In the genomic region with DNA sequence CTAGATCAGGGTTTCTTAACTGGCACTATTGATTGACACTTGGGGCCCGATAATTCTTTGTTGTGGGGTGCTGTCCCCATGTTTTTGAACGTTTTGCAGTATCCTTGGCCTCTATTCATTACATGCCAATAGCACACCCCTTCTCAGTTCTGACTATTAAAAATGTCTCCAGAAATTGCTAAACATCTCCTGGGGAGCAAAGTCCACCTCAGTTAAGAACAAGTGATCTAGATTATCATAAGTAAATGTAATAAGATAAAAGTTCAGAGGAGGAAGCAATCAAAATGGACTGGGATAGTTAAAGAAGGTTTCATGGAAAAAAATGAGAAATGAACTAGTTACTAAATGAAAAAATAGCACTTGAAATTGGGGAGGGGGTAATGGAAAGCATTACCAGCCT, we compare ENCODE assay signal across 27 cellular contexts.
"Had no signal": no experiment of that assay in that cellular context is flagged by ENCODE, and none has a peak within 500 bp of the region (broad histone marks: within the 10 kb centered on the region; RNA-seq: fewer than 3 reads in every experiment).

No MANE protein-coding gene starts in this region.

- H3K4me3 ChIP-seq: stomach, suprapubic skin, testis, thoracic aorta, thyroid gland, tibial artery, tibial nerve, transverse colon, upper lobe of left lung, upper lobe of right lung, uterus, vagina had no signal

- H3K27ac ChIP-seq: stomach, suprapubic skin, testis, thoracic aorta, thyroid gland, tibial artery, tibial nerve, transverse colon, upper lobe of left lung, upper lobe of right lung, uterus, vagina had no signal

- DNase-seq: stimulated activated CD4-positive, alpha-beta T cell treated with anti-CD3 and anti-CD28 coated beads, Interleukin-2, amount 100 ng/mL, for 48 hours; stimulated activated CD4-positive, alpha-beta T cell treated with anti-CD3 and anti-CD28 coated beads, Interleukin-4, amount 100 ng/mL, for 1 hour; stimulated activated CD4-positive, alpha-beta T cell treated with anti-CD3 and anti-CD28 coated beads, Interleukin-4, amount 100 ng/mL, for 24 hours; stimulated activated CD4-positive, alpha-beta T cell treated with anti-CD3 and anti-CD28 coated beads, Interleukin-4, amount 100 ng/mL, for 4 hours; stimulated activated CD8-positive, alpha-beta memory T cell treated with anti-CD3 and anti-CD28 coated beads, Interleukin-4, amount 100 ng/mL, for 48 hours; stimulated activated naive B cell treated with anti-CD40 and anti-IgM and Interleukin-4, amounts not matched to agents 10 μg/mL and 1 μg/mL and 100 μg/mL, for 72 hours; stimulated activated naive CD4-positive, alpha-beta T cell; stimulated activated naive CD4-positive, alpha-beta T cell treated with Interleukin-2 at 50 U/mL for 16 hours; stimulated activated naive CD8-positive, alpha-beta T cell treated with anti-CD3 and anti-CD28 coated beads, Interleukin-15, amount 100 ng/mL, for 72 hours; stimulated activated naive CD8-positive, alpha-beta T cell treated with anti-CD3 and anti-CD28 coated beads, Interleukin-15, Interleukin-2, amounts not matched to agents 100 U/mL and 50 U/mL, for 24 hours; stomach; substantia nigra; testis; thyroid gland; tibial artery; transverse colon; trophoblast cell; upper lobe of left lung; upper lobe of right lung; uterus had no signal

- FAIRE-seq: urothelium cell line had no signal

- H3K4me1 ChIP-seq: suprapubic skin, testis, thyroid gland, tibial artery, tibial nerve, upper lobe of left lung, upper lobe of right lung, uterus, vagina had no signal

- ATAC-seq: stimulated activated effector memory CD8-positive, alpha-beta T cell treated with anti-CD3 and anti-CD28 coated beads, Interleukin-12 subunit alpha, Interleukin-12 subunit beta, amount 100 ng/mL, for 72 hours; stimulated activated memory B cell treated with anti-CD40 and anti-IgM and Interleukin-4, amounts not matched to agents 10 μg/mL and 1 μg/mL and 100 μg/mL, for 72 hours; stimulated activated naive CD8-positive, alpha-beta T cell treated with anti-CD3 and anti-CD28 coated beads, Interleukin-15, amount 100 ng/mL, for 72 hours; stimulated activated naive CD8-positive, alpha-beta T cell treated with anti-CD3 and anti-CD28 coated beads, Interleukin-15, Interleukin-2, amounts not matched to agents 100 U/mL and 50 U/mL, for 24 hours; upper lobe of right lung had no signal

- H3K9me3 ChIP-seq: stomach, suprapubic skin, testis, thoracic aorta, thyroid gland, tibial artery, tibial nerve, transverse colon, upper lobe of left lung, upper lobe of right lung, uterus, vagina had no signal

- H3K36me3 ChIP-seq: stomach, suprapubic skin, thoracic aorta, thyroid gland, tibial artery, tibial nerve, transverse colon, upper lobe of left lung, upper lobe of right lung, uterus, vagina had no signal

- H3K27me3 ChIP-seq: stomach, suprapubic skin, testis, thyroid gland, tibial artery, tibial nerve, transverse colon, upper lobe of left lung, upper lobe of right lung, uterus, vagina had no signal
